ENCODE assay signal across 1 cellular context in the genomic region with DNA sequence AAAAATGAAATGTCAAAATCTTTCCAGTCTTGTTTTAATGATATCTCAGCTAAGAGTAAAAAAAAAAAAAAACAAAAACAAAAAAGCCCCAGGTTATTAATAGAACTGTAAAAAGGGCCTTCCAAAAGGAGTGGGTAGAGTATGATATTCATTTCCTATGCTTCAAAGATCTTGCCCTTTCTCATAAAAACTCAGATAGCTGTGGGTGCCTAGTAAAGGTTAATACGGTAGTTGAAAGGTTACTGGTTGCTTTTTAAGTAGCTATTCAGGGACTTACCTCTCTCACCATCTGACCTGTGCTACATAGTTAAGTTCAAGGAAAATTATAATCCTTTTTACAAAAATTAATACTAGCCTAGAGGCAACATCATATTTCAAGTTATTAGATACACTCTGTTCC.
A peak's percentile ranks its signal among the peaks of the same experiment; 100 is the strongest.
TF ChIP-seq lines count a peak whose summit lies in the region.

No MANE protein-coding gene starts in this region.

TF ChIP-seq in H1, 55 proteins besides CTCF, POLR2A, EP300 and RAD21:
- TF ChIP-seq SP4 (IDR thresholded peaks at IDR 0.05; ENCODE audit: low read length) (no peak), PHF8 (conservative IDR thresholded peaks at IDR 0.05; ENCODE audit: low read depth, low read length) (no peak), KDM4A (IDR thresholded peaks at IDR 0.05; ENCODE audit: low read depth, low read length, severe bottlenecking) (no peak), TEAD4 (IDR thresholded peaks at IDR 0.05; ENCODE audit: low read depth, low read length) (no peak), BACH1 (IDR thresholded peaks at IDR 0.05; ENCODE audit: low read length) (no peak), NRF1 (IDR thresholded peaks at IDR 0.05; ENCODE audit: low read depth, low read length) (no peak), RFX5 (IDR thresholded peaks at IDR 0.05; ENCODE audit: borderline replicate concordance, low read depth, low read length) (no peak), RNF2 (IDR thresholded peaks at IDR 0.05; ENCODE audit: borderline replicate concordance, low read depth, low read length, missing control alignments, poor library complexity, severe bottlenecking) (no peak)
- TF ChIP-seq, protein P1, sequence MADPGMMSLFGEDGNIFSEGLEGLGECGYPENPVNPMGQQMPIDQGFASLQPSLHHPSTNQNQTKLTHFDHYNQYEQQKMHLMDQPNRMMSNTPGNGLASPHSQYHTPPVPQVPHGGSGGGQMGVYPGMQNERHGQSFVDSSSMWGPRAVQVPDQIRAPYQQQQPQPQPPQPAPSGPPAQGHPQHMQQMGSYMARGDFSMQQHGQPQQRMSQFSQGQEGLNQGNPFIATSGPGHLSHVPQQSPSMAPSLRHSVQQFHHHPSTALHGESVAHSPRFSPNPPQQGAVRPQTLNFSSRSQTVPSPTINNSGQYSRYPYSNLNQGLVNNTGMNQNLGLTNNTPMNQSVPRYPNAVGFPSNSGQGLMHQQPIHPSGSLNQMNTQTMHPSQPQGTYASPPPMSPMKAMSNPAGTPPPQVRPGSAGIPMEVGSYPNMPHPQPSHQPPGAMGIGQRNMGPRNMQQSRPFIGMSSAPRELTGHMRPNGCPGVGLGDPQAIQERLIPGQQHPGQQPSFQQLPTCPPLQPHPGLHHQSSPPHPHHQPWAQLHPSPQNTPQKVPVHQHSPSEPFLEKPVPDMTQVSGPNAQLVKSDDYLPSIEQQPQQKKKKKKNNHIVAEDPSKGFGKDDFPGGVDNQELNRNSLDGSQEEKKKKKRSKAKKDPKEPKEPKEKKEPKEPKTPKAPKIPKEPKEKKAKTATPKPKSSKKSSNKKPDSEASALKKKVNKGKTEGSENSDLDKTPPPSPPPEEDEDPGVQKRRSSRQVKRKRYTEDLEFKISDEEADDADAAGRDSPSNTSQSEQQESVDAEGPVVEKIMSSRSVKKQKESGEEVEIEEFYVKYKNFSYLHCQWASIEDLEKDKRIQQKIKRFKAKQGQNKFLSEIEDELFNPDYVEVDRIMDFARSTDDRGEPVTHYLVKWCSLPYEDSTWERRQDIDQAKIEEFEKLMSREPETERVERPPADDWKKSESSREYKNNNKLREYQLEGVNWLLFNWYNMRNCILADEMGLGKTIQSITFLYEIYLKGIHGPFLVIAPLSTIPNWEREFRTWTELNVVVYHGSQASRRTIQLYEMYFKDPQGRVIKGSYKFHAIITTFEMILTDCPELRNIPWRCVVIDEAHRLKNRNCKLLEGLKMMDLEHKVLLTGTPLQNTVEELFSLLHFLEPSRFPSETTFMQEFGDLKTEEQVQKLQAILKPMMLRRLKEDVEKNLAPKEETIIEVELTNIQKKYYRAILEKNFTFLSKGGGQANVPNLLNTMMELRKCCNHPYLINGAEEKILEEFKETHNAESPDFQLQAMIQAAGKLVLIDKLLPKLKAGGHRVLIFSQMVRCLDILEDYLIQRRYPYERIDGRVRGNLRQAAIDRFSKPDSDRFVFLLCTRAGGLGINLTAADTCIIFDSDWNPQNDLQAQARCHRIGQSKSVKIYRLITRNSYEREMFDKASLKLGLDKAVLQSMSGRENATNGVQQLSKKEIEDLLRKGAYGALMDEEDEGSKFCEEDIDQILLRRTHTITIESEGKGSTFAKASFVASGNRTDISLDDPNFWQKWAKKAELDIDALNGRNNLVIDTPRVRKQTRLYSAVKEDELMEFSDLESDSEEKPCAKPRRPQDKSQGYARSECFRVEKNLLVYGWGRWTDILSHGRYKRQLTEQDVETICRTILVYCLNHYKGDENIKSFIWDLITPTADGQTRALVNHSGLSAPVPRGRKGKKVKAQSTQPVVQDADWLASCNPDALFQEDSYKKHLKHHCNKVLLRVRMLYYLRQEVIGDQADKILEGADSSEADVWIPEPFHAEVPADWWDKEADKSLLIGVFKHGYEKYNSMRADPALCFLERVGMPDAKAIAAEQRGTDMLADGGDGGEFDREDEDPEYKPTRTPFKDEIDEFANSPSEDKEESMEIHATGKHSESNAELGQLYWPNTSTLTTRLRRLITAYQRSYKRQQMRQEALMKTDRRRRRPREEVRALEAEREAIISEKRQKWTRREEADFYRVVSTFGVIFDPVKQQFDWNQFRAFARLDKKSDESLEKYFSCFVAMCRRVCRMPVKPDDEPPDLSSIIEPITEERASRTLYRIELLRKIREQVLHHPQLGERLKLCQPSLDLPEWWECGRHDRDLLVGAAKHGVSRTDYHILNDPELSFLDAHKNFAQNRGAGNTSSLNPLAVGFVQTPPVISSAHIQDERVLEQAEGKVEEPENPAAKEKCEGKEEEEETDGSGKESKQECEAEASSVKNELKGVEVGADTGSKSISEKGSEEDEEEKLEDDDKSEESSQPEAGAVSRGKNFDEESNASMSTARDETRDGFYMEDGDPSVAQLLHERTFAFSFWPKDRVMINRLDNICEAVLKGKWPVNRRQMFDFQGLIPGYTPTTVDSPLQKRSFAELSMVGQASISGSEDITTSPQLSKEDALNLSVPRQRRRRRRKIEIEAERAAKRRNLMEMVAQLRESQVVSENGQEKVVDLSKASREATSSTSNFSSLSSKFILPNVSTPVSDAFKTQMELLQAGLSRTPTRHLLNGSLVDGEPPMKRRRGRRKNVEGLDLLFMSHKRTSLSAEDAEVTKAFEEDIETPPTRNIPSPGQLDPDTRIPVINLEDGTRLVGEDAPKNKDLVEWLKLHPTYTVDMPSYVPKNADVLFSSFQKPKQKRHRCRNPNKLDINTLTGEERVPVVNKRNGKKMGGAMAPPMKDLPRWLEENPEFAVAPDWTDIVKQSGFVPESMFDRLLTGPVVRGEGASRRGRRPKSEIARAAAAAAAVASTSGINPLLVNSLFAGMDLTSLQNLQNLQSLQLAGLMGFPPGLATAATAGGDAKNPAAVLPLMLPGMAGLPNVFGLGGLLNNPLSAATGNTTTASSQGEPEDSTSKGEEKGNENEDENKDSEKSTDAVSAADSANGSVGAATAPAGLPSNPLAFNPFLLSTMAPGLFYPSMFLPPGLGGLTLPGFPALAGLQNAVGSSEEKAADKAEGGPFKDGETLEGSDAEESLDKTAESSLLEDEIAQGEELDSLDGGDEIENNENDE (IDR thresholded peaks at IDR 0.05; ENCODE audit: insufficient replicate concordance, low read length), result peak; percentile 90
